ENCODE assay signal across 8 cellular contexts in the genomic region with DNA sequence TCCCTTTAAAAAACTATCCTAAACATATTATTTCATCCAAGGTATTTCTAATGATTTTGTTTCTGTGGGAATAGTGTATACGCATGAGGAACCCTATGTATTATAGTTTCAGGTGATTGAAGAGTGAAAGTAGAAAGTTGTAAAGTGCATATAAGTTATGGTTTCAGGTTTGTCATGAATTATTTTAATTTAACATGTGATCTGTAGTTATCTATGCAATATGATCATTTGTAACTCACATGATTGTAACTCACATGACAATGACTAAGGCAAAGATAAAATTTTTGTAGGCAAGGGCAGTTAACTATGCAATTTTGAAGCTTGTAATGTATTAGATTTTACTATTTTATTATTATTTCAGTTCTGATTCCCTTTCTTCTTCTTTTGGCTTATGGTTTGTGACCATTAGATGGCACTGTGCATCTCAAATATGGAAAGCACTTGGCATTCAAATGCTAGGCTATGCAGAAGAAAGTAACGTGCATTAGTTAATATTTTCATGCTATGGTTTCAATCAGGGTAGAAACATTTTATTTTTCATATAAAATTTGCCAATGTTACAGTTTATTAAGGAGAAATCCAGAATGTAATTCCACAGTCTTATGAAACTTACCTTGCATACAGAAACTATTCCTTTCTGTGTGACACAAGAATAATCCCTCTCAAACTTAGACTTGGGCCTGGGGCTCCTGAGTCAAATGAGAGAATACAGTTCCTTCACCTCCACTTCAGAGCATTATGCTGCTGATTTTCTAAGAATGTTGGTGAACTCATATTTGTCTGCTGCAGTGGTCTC. TPM values are rescaled to one million over a fixed set of nuclear protein-coding genes. Genes with fewer than 3 reads are reported as not detected.
A peak's percentile ranks its signal among the peaks of the same experiment; 100 is the strongest.
DNase-seq lines count a peak whose midpoint lies in the region; ATAC-seq, FAIRE-seq and TF ChIP-seq lines count a peak whose summit lies in the region.

No MANE protein-coding gene starts in this region.

- ATAC-seq in HG03565 (IDR thresholded peaks at IDR 0.05; ENCODE audit: unreplicated experiment), result no peak

- peak overlapping the region in 2 of 7 donors; percentile 43 to 79 for H3K27ac Mint-ChIP-seq in CD4-positive, alpha-beta memory T cell

- no peak overlapping the region for H3K4me3 ChIP-seq in CD4-positive, alpha-beta memory T cell (ENCODE audit: low read length in 2 of 2)
- H3K4me3 ChIP-seq in bronchial epithelial cell (ENCODE audit: low read depth, low read length), result no peak overlapping the region

- H3K27me3 ChIP-seq in CD4-positive, alpha-beta memory T cell (ENCODE audit: insufficient read depth, low read length), result no peaks in the 10 kb centered on the region
- no peaks in the 10 kb centered on the region for H3K27me3 ChIP-seq in bronchial epithelial cell (ENCODE audit: control insufficient read depth, insufficient read depth, low read length)

- peaks cover 27 to 47% (median 38%) of the 10 kb centered on the region in 4 donors for H3K4me1 Mint-ChIP-seq in CD4-positive, alpha-beta memory T cell

- intact Hi-C loops in CD4-positive, alpha-beta memory T cell (cut with micrococcal nuclease), result loop anchor here (1.0 to 10.0 kb wide), 7 partner anchors 24 to 540 kb away; partner anchors contain the start of gene PRKCH
- intact Hi-C loops in posterior cingulate gyrus (cut with DNase I), result no loop called here

- CTCF ChIA-PET in CD4-positive, alpha-beta memory T cell (lab: Charles Lee; ENCODE audit: partially characterized antibody), result interaction anchor here (0.6 to 4.1 kb wide), 35 partner anchors 8 to 830 kb away, joined by 3 to 29 read pairs (median 4); no protein-coding TSS in a partner anchor

- in situ Hi-C loops in GM13976 (cut with MboI; ENCODE audit: low sequenced_read_pairs, unreplicated experiment), result loop anchor here (25.0 kb wide), 1 partner anchor 540 kb away; no protein-coding TSS in a partner anchor

- no peaks in the 10 kb centered on the region for H3K9me3 ChIP-seq in CD4-positive, alpha-beta memory T cell (ENCODE audit: control insufficient read depth in 1 of 2, low read length in 2 of 2)

- peak; percentile 41 to 67 (median 59) for DNase-seq in CD4-positive, alpha-beta memory T cell
- DNase-seq in GM13976 (ENCODE audit: low spot score) (peak; percentile 54), NCI-H2196 treated with DMSO at 0.1 percent for 48 hours (lab: John Stamatoyannopoulos, UW; ENCODE audit: unreplicated experiment) (peak; percentile 38), bronchial epithelial cell (ENCODE audit: low read depth) (peak; percentile 57), lung microvascular endothelial cell (ENCODE audit: low read depth in 2 of 2) (peak; percentile 77 to 83), posterior cingulate gyrus (no peak), occipital lobe (lab: John Stamatoyannopoulos, UW) (no peak)

- no peaks in the 10 kb centered on the region for H3K27me3 Mint-ChIP-seq in CD4-positive, alpha-beta memory T cell

- H3K4me1 ChIP-seq in CD4-positive, alpha-beta memory T cell (ENCODE audit: insufficient read depth, low read length), result peaks cover 21% of the 10 kb centered on the region

- H3K36me3 ChIP-seq in CD4-positive, alpha-beta memory T cell (ENCODE audit: insufficient read depth, low read length), result no peaks in the 10 kb centered on the region
- H3K36me3 ChIP-seq in bronchial epithelial cell (ENCODE audit: control insufficient read depth, insufficient read depth, low read length), result no peaks in the 10 kb centered on the region

- POLR2A ChIA-PET in CD4-positive, alpha-beta memory T cell (lab: Charles Lee; ENCODE audit: partially characterized antibody), result interaction anchor here (1.1 kb wide), 2 partner anchors 16 to 155 kb away, joined by 4 read pairs; partner anchors contain the start of gene TMEM30B

- no peak overlapping the region for H3K27ac ChIP-seq in CD4-positive, alpha-beta memory T cell (ENCODE audit: low read depth, low read length)

- no peak overlapping the region for H3K4me3 Mint-ChIP-seq in CD4-positive, alpha-beta memory T cell

- H3K9me3 Mint-ChIP-seq in CD4-positive, alpha-beta memory T cell, result peaks cover 0 to 9% (median 0%) of the 10 kb centered on the region in 8 donors

- H3K36me3 Mint-ChIP-seq in CD4-positive, alpha-beta memory T cell, result peaks cover 5 to 13% of the 10 kb centered on the region in 2 donors

- FAIRE-seq in bronchial epithelial cell (lab: Jason Lieb, UNC), result no peak

- TF ChIP-seq CTCF in GM13976 (IDR thresholded peaks at IDR 0.05; ENCODE audit: borderline replicate concordance, control extremely low read depth, extremely low read depth, insufficient read depth, missing control alignments) (peak; percentile 45), bronchial epithelial cell (IDR thresholded peaks at IDR 0.05; ENCODE audit: insufficient read depth, low read length, severe bottlenecking) (peak; percentile 45)

RNA-seq across cellular contexts. Expression of gene TMEM30B, which starts 15.8 kb away (rescaled TPM):
- 1 to 10 TPM; 2.9 to 3.0 TPM for total RNA-seq in CD4-positive, alpha-beta memory T cell
- polyA plus RNA-seq in CD4-positive, alpha-beta memory T cell, result 1 to 10 TPM; 5.3 to 5.4 TPM
- total RNA-seq in bronchial epithelial cell, result 10.5 and 15.7 TPM in 2 replicates
- 0.20 and 0.22 TPM in 2 replicates for total RNA-seq in lung microvascular endothelial cell
- total RNA-seq in occipital lobe, result 0.16 TPM

RNA-seq across cellular contexts. Expression of gene PRKCH, which starts 24.5 kb away (rescaled TPM):
- total RNA-seq in CD4-positive, alpha-beta memory T cell, result 100 to 1,000 TPM; 247 to 284 TPM
- 100 to 1,000 TPM; 246 to 251 TPM for polyA plus RNA-seq in CD4-positive, alpha-beta memory T cell
- total RNA-seq in bronchial epithelial cell, result 24.5 and 52.6 TPM in 2 replicates
- total RNA-seq in lung microvascular endothelial cell, result 221 and 373 TPM in 2 replicates
- 21.2 TPM for total RNA-seq in occipital lobe

Comparison
In these comparisons a context has a peak if more than half of its experiments do, and no peak if none do; other contexts are left out.
1. DNase-seq: peak in CD4-positive, alpha-beta memory T cell (5 of 5), GM13976 (single experiment), NCI-H2196 treated with DMSO at 0.1 percent for 48 hours (single experiment), bronchial epithelial cell (single experiment) and lung microvascular endothelial cell (2 of 2); none in posterior cingulate gyrus (0 of 10) and occipital lobe (single experiment).